9 cellular contexts compared by ENCODE assay signal in the genomic region with DNA sequence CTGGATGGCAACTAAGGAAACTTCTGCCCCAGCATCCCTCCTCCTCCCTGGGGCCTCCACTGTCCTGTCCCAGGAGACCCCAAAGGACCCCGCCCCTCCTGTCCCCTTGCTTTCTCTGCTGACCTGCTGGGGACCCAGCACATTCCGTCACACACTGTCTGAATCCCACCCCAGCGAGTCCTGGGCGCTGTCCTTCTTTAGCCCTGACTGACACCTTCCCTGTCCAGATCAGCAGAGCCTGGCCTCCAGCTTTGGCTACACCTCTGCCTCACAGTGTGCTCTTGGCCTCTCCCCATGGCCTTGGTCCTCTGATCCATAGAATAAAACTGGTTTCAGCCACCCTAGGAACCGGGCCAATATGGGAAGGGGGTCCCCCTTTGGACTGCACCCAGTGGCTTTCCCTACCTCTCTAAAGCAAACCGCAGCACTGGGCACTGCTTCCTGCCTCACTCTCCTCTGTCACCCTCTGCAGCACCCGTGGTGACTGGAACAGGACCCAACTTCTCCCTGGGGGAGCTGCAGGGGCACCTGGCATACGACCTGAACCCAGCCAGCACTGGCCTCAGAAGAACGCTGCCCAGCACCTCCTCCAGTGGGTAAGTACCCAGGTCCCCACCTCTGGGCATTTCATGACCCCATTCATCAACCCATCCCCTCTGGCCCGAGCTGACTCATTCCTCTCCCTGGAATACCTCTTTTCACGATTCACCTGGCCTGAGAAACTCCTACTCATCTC. TPM values are rescaled to one million over a fixed set of nuclear protein-coding genes. Genes with fewer than 3 reads are reported as not detected.
DNase-seq lines count a peak whose midpoint lies in the region; FAIRE-seq and TF ChIP-seq lines count a peak whose summit lies in the region.
"Had no signal": no experiment of that assay in that cellular context is flagged by ENCODE, and none has a peak within 500 bp of the region (broad histone marks: within the 10 kb centered on the region; RNA-seq: fewer than 3 reads in every experiment).

No MANE protein-coding gene starts in this region.

- TF ChIP-seq CTCF in nephron (IDR thresholded peaks at IDR 0.05; ENCODE audit: unreplicated experiment in 3 of 3): no peak

- H3K79me2 ChIP-seq in ACC112 (ENCODE audit: control insufficient read depth, insufficient read depth, low read length, unreplicated experiment): peaks cover 13% of the 10 kb centered on the region

- FAIRE-seq in RCC 7860 (lab: Jason Lieb, UNC): no peak

- no peak overlapping the region for H2AFZ ChIP-seq in ACC112 (ENCODE audit: low read length, unreplicated experiment)

- no peaks in the 10 kb centered on the region for H3K36me3 Mint-ChIP-seq in IgD-negative memory B cell
- H3K36me3 Mint-ChIP-seq in nephron (ENCODE audit: low read depth): peaks cover 17% of the 10 kb centered on the region

- no peak overlapping the region for H3K4me3 ChIP-seq in ACC112 (ENCODE audit: low read depth, low read length)

- peaks cover 25% of the 10 kb centered on the region for H3K36me3 ChIP-seq in ACC112 (ENCODE audit: insufficient read depth, low read length)

- H3K27ac Mint-ChIP-seq in IgD-negative memory B cell (peak overlapping the region in 2 of 3 donors; percentile 84 to 96), nephron (peak overlapping the region; percentile 95 to 100 (median 99))

- H3K4me1 ChIP-seq in ACC112 (ENCODE audit: control insufficient read depth, insufficient read depth, low read length, unreplicated experiment): peaks cover 8% of the 10 kb centered on the region
- H3K4me1 ChIP-seq: HAP-1 had no signal

- H3K4me3 Mint-ChIP-seq in IgD-negative memory B cell: peak overlapping the region; percentile 90 to 99 (median 98)
- peak overlapping the region; percentile 90 to 93 (median 93) for H3K4me3 Mint-ChIP-seq in nephron

- DNase-seq in NCI-H2196 (lab: John Stamatoyannopoulos, UW; ENCODE audit: unreplicated experiment) (no peak), DMS53 treated with DMSO at 0.1 percent for 48 hours (lab: John Stamatoyannopoulos, UW; ENCODE audit: unreplicated experiment) (no peak), RCC 7860 (ENCODE audit: low spot score) (no peak), germinal center (ENCODE audit: low spot score) (no peak)

- H3K27ac ChIP-seq in ACC112 (ENCODE audit: low read depth, low read length) (peak overlapping the region; percentile 79), cingulate gyrus (ENCODE audit: low read depth, low read length) (peak overlapping the region; percentile 94)

- no peaks in the 10 kb centered on the region for H3K27me3 ChIP-seq in ACC112 (ENCODE audit: insufficient read depth, low read length)

- H3K27me3 Mint-ChIP-seq in IgD-negative memory B cell: no peaks in the 10 kb centered on the region
- no peaks in the 10 kb centered on the region for H3K27me3 Mint-ChIP-seq in nephron (ENCODE audit: low read depth)

- H3K4me1 Mint-ChIP-seq in IgD-negative memory B cell (peaks cover 9 to 12% (median 11%) of the 10 kb centered on the region in 3 donors), nephron (peaks cover 5% of the 10 kb centered on the region)

- H3K9me3 Mint-ChIP-seq in IgD-negative memory B cell (peaks cover 0 to 1% (median 0%) of the 10 kb centered on the region in 3 donors), nephron (no peaks in the 10 kb centered on the region)

RNA-seq across cellular contexts. Expression of a gene that starts 46.4 kb away (rescaled TPM):
- polyA plus RNA-seq in IgD-negative memory B cell: not detected

RNA-seq across cellular contexts. Expression of a gene that starts 49.3 kb away (rescaled TPM):
- not detected for polyA plus RNA-seq in IgD-negative memory B cell
